ENCODE assay signal across 1 cellular context in the genomic region with DNA sequence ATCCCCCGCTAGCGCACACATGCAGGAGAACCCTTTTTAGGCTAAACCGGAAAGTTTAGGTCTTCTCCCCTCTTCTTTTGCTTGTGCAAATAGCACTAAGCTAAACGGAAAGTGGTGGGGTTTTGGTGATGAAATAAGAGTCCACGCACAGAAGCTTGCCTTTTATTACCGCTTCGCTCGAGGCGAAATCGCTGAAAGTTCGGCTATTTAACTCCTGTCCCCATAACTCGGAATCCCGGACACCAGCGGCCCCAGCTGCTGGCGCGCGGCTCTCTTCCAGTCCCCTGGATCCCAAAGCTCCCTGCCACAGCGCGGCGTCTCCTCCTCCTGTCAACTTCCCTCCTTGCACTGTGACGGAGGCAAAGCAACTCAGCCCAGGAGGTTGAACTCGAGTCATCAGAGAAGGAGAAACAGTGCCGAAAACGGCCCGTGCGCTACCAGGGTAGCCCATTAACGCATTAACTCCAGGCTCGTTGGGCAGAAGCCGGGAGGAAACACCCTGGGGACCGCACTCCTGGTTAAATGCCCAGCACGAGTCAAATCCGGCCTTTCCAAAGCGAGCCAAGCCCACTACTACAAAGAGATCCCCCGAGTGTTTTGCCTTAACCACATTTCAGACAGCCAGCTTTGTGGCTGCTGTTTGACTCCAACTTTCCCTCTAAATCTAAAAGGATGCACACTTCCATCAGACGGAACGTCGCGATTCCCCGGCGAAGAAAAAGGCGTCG.
TF ChIP-seq lines count a peak whose summit lies in the region.

No MANE protein-coding gene starts in this region.

TF ChIP-seq in H1, 55 proteins besides CTCF, POLR2A, EP300 and RAD21:
- TF ChIP-seq PHF8 (conservative IDR thresholded peaks at IDR 0.05; ENCODE audit: low read depth, low read length) (0 out of 2 replicates have a peak, but pooled peaks have one; percentile 25), RBBP5 (IDR thresholded peaks at IDR 0.05; ENCODE audit: borderline replicate concordance, low read depth, low read length) (0 out of 2 replicates have a peak, but pooled peaks have one; percentile 50), FOSL1 (IDR thresholded peaks at IDR 0.05; ENCODE audit: insufficient read depth, low read depth, low read length) (no peak), SAP30 (IDR thresholded peaks at IDR 0.05; ENCODE audit: insufficient read depth, insufficient replicate concordance, low read length) (peak; percentile 38), RNF2 (IDR thresholded peaks at IDR 0.05; ENCODE audit: borderline replicate concordance, low read depth, low read length, missing control alignments, poor library complexity, severe bottlenecking) (no peak), CTBP2 (IDR thresholded peaks at IDR 0.05; ENCODE audit: borderline replicate concordance, insufficient read depth, insufficient read length, low read length) (peak; percentile 78), NANOG (IDR thresholded peaks at IDR 0.05; ENCODE audit: insufficient read depth, low read depth, low read length, poor library complexity, severe bottlenecking) (no peak), SUZ12 (IDR thresholded peaks at IDR 0.05; ENCODE audit: low read length) (no peak; the same call in 1 of the 2 replicates), ZNF274 (IDR thresholded peaks at IDR 0.05; ENCODE audit: borderline replicate concordance, extremely low read depth, low read length) (no peak), EZH2 (IDR thresholded peaks at IDR 0.05; ENCODE audit: low read depth, low read length, severe bottlenecking) (peak; percentile 71), EGR1 (IDR thresholded peaks at IDR 0.05; ENCODE audit: borderline replicate concordance, low read depth, low read length) (no peak), SIN3A (conservative IDR thresholded peaks at IDR 0.05 in 1 of 2, IDR thresholded peaks at IDR 0.05 in 1 of 2; ENCODE audit: low read depth in 1 of 2, low read length in 2 of 2) (peak in 1 of 2 experiments; percentile 57; a peak in 1 of 4 replicates), BCL11A (IDR thresholded peaks at IDR 0.05; ENCODE audit: low read depth in 2 of 2, low read length in 2 of 2) (no peak), JUND (IDR thresholded peaks at IDR 0.05; ENCODE audit: low read length) (no peak)
- TF ChIP-seq, protein P1, sequence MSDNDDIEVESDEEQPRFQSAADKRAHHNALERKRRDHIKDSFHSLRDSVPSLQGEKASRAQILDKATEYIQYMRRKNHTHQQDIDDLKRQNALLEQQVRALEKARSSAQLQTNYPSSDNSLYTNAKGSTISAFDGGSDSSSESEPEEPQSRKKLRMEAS (IDR thresholded peaks at IDR 0.05) = peak; percentile 6; the same call in 1 of the 2 replicates
- TF ChIP-seq, protein P2, sequence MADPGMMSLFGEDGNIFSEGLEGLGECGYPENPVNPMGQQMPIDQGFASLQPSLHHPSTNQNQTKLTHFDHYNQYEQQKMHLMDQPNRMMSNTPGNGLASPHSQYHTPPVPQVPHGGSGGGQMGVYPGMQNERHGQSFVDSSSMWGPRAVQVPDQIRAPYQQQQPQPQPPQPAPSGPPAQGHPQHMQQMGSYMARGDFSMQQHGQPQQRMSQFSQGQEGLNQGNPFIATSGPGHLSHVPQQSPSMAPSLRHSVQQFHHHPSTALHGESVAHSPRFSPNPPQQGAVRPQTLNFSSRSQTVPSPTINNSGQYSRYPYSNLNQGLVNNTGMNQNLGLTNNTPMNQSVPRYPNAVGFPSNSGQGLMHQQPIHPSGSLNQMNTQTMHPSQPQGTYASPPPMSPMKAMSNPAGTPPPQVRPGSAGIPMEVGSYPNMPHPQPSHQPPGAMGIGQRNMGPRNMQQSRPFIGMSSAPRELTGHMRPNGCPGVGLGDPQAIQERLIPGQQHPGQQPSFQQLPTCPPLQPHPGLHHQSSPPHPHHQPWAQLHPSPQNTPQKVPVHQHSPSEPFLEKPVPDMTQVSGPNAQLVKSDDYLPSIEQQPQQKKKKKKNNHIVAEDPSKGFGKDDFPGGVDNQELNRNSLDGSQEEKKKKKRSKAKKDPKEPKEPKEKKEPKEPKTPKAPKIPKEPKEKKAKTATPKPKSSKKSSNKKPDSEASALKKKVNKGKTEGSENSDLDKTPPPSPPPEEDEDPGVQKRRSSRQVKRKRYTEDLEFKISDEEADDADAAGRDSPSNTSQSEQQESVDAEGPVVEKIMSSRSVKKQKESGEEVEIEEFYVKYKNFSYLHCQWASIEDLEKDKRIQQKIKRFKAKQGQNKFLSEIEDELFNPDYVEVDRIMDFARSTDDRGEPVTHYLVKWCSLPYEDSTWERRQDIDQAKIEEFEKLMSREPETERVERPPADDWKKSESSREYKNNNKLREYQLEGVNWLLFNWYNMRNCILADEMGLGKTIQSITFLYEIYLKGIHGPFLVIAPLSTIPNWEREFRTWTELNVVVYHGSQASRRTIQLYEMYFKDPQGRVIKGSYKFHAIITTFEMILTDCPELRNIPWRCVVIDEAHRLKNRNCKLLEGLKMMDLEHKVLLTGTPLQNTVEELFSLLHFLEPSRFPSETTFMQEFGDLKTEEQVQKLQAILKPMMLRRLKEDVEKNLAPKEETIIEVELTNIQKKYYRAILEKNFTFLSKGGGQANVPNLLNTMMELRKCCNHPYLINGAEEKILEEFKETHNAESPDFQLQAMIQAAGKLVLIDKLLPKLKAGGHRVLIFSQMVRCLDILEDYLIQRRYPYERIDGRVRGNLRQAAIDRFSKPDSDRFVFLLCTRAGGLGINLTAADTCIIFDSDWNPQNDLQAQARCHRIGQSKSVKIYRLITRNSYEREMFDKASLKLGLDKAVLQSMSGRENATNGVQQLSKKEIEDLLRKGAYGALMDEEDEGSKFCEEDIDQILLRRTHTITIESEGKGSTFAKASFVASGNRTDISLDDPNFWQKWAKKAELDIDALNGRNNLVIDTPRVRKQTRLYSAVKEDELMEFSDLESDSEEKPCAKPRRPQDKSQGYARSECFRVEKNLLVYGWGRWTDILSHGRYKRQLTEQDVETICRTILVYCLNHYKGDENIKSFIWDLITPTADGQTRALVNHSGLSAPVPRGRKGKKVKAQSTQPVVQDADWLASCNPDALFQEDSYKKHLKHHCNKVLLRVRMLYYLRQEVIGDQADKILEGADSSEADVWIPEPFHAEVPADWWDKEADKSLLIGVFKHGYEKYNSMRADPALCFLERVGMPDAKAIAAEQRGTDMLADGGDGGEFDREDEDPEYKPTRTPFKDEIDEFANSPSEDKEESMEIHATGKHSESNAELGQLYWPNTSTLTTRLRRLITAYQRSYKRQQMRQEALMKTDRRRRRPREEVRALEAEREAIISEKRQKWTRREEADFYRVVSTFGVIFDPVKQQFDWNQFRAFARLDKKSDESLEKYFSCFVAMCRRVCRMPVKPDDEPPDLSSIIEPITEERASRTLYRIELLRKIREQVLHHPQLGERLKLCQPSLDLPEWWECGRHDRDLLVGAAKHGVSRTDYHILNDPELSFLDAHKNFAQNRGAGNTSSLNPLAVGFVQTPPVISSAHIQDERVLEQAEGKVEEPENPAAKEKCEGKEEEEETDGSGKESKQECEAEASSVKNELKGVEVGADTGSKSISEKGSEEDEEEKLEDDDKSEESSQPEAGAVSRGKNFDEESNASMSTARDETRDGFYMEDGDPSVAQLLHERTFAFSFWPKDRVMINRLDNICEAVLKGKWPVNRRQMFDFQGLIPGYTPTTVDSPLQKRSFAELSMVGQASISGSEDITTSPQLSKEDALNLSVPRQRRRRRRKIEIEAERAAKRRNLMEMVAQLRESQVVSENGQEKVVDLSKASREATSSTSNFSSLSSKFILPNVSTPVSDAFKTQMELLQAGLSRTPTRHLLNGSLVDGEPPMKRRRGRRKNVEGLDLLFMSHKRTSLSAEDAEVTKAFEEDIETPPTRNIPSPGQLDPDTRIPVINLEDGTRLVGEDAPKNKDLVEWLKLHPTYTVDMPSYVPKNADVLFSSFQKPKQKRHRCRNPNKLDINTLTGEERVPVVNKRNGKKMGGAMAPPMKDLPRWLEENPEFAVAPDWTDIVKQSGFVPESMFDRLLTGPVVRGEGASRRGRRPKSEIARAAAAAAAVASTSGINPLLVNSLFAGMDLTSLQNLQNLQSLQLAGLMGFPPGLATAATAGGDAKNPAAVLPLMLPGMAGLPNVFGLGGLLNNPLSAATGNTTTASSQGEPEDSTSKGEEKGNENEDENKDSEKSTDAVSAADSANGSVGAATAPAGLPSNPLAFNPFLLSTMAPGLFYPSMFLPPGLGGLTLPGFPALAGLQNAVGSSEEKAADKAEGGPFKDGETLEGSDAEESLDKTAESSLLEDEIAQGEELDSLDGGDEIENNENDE (IDR thresholded peaks at IDR 0.05; ENCODE audit: insufficient replicate concordance, low read length) = no peak
